1 cellular context compared by ENCODE assay signal in genomic region chr3:72847751-72848702, GRCh38.
TF ChIP-seq lines count a peak whose summit lies in the region.

Gene SHQ1 (minus strand): TSS chr3:72848445. CDS start chr3:72848340, 105 bp downstream.

TF ChIP-seq in HepG2, 621 proteins besides CTCF, POLR2A, EP300 and RAD21 (continued from another document and continues in another):
- peak; percentile 76 for TF ChIP-seq ATF2 (CRISPR knock-in tag; IDR thresholded peaks at IDR 0.05)
- peak; percentile 83; the same call in 1 of the 2 replicates for TF ChIP-seq SNAPC5 (CRISPR knock-in tag; IDR thresholded peaks at IDR 0.05; ENCODE audit: borderline replicate concordance)
- TF ChIP-seq DMAP1 (CRISPR knock-in tag; IDR thresholded peaks at IDR 0.05), result peak; percentile 66; the same call in 1 of the 2 replicates
- TF ChIP-seq GLI4 (CRISPR knock-in tag; IDR thresholded peaks at IDR 0.05; ENCODE audit: borderline replicate concordance), result no peak
- peak; percentile 84; the same call in 1 of the 2 replicates for TF ChIP-seq ZFP91 (CRISPR knock-in tag; IDR thresholded peaks at IDR 0.05; ENCODE audit: borderline replicate concordance)
- peak; percentile 90 for TF ChIP-seq ZSCAN31 (CRISPR knock-in tag; IDR thresholded peaks at IDR 0.05; ENCODE audit: low read depth)
- no peak for TF ChIP-seq SMC3 (IDR thresholded peaks at IDR 0.05; ENCODE audit: low read length)
- TF ChIP-seq ETV5 (CRISPR knock-in tag; IDR thresholded peaks at IDR 0.05; ENCODE audit: borderline replicate concordance), result peak; percentile 80
- TF ChIP-seq ZZZ3 (CRISPR knock-in tag; IDR thresholded peaks at IDR 0.05; ENCODE audit: borderline replicate concordance), result 0 out of 2 replicates have a peak, but pooled peaks have one; percentile 51
- TF ChIP-seq PCBP2 (optimal IDR thresholded peaks at IDR 0.05; ENCODE audit: low read depth, low read length, poor library complexity, severe bottlenecking), result no peak
- TF ChIP-seq POGK (CRISPR knock-in tag; conservative IDR thresholded peaks at IDR 0.05), result peak; percentile 90
- TF ChIP-seq ATF5 (CRISPR knock-in tag; IDR thresholded peaks at IDR 0.05; ENCODE audit: low read depth), result no peak
- TF ChIP-seq ZKSCAN5 (CRISPR knock-in tag; IDR thresholded peaks at IDR 0.05), result no peak; the same call in 1 of the 2 replicates
- peak; percentile 63; the same call in 1 of the 2 replicates for TF ChIP-seq ZBTB25 (CRISPR knock-in tag; IDR thresholded peaks at IDR 0.05)
- peak; percentile 30; the same call in 1 of the 2 replicates for TF ChIP-seq MIER3 (CRISPR knock-in tag; IDR thresholded peaks at IDR 0.05; ENCODE audit: borderline replicate concordance)
- TF ChIP-seq ZGPAT (CRISPR knock-in tag; IDR thresholded peaks at IDR 0.05), result peak; percentile 74
- TF ChIP-seq ZBTB20 (CRISPR knock-in tag; IDR thresholded peaks at IDR 0.05; ENCODE audit: borderline replicate concordance, low read depth), result peak; percentile 44
- no peak for TF ChIP-seq SMAD3 (CRISPR knock-in tag; IDR thresholded peaks at IDR 0.05)
- no peak for TF ChIP-seq SUZ12 (IDR thresholded peaks at IDR 0.05; ENCODE audit: low read depth, low read length)
- 0 out of 2 replicates have a peak, but pooled peaks have one; percentile 67 for TF ChIP-seq ZBTB2 (CRISPR knock-in tag; IDR thresholded peaks at IDR 0.05; ENCODE audit: low read depth)
- TF ChIP-seq REL (CRISPR knock-in tag; conservative IDR thresholded peaks at IDR 0.05), result no peak
- no peak for TF ChIP-seq ZNF329 (CRISPR knock-in tag; IDR thresholded peaks at IDR 0.05; ENCODE audit: low read depth)
- peak; percentile 23; the same call in 1 of the 2 replicates for TF ChIP-seq HNF4G (IDR thresholded peaks at IDR 0.05; ENCODE audit: borderline replicate concordance, low read depth, low read length)
- TF ChIP-seq HNF4G (CRISPR knock-in tag; IDR thresholded peaks at IDR 0.05; ENCODE audit: borderline replicate concordance, low read depth), result no peak; the same call in 1 of the 2 replicates
- TF ChIP-seq ZNF614 (CRISPR knock-in tag; IDR thresholded peaks at IDR 0.05; ENCODE audit: borderline replicate concordance), result no peak; the same call in 1 of the 2 replicates
- TF ChIP-seq KLF9 (CRISPR knock-in tag; IDR thresholded peaks at IDR 0.05; ENCODE audit: low read depth), result peak; percentile 100
- no peak for TF ChIP-seq ZNF33A (CRISPR knock-in tag; IDR thresholded peaks at IDR 0.05; ENCODE audit: borderline replicate concordance)
- 0 out of 2 replicates have a peak, but pooled peaks have one; percentile 78 for TF ChIP-seq ZNF30 (CRISPR knock-in tag; IDR thresholded peaks at IDR 0.05)
- no peak for TF ChIP-seq PRDM15 (CRISPR knock-in tag; IDR thresholded peaks at IDR 0.05)
- TF ChIP-seq U2AF2 (IDR thresholded peaks at IDR 0.05; ENCODE audit: low read depth, low read length), result no peak
- TF ChIP-seq ZNF512 (CRISPR knock-in tag; IDR thresholded peaks at IDR 0.05), result no peak
- TF ChIP-seq GABPA (IDR thresholded peaks at IDR 0.05; ENCODE audit: low read depth, low read length), result peak; percentile 95
- TF ChIP-seq GABPA (CRISPR knock-in tag; IDR thresholded peaks at IDR 0.05; ENCODE audit: low read depth), result peak; percentile 97
- TF ChIP-seq TFE3 (CRISPR knock-in tag; IDR thresholded peaks at IDR 0.05), result no peak; the same call in 1 of the 2 replicates
- TF ChIP-seq ZNF362 (CRISPR knock-in tag; IDR thresholded peaks at IDR 0.05; ENCODE audit: borderline replicate concordance), result peak; percentile 28; the same call in 1 of the 2 replicates
- peak; percentile 84 for TF ChIP-seq RBM39 (IDR thresholded peaks at IDR 0.05; ENCODE audit: low read depth, low read length, poor library complexity, severe bottlenecking)
- peak; percentile 80; the same call in 1 of the 2 replicates for TF ChIP-seq ZFP90 (CRISPR knock-in tag; IDR thresholded peaks at IDR 0.05; ENCODE audit: borderline replicate concordance)
- TF ChIP-seq ZNF44 (CRISPR knock-in tag; IDR thresholded peaks at IDR 0.05), result no peak
- peak; percentile 68 for TF ChIP-seq CBFB (CRISPR knock-in tag; IDR thresholded peaks at IDR 0.05)
- TF ChIP-seq NFRKB (IDR thresholded peaks at IDR 0.05), result no peak
- TF ChIP-seq SATB2 (CRISPR knock-in tag; IDR thresholded peaks at IDR 0.05), result 0 out of 2 replicates have a peak, but pooled peaks have one; percentile 56
